In genomic region chrX:11655282-11655985, GRCh38 we compare ENCODE assay signal across 24 cellular contexts.
"Had no signal": no experiment of that assay in that cellular context is flagged by ENCODE, and none has a peak within 500 bp of the region (broad histone marks: within the 10 kb centered on the region; RNA-seq: fewer than 3 reads in every experiment).

No MANE protein-coding gene starts in this region.

- H3K4me1 ChIP-seq: SJSA1 had no signal

- H3K4me3 ChIP-seq: MG63, SJSA1, SK-N-MC had no signal

- H3K27ac ChIP-seq: HL-60, SJSA1, SK-N-MC had no signal

- DNase-seq: Karpas-422, KG1, MG63, NCI-H1092, NCI-H1105 treated with DMSO at 0.1 percent for 48 hours, NCI-H1417 treated with DMSO at 0.1 percent for 48 hours, NCI-H146, NCI-H1694 treated with DMSO at 0.1 percent for 48 hours, NCI-H1930, NCI-H2081, NCI-H2107, NCI-H2227 treated with DMSO at 0.1 percent for 48 hours, NCI-H446, NCI-H510A, NCI-H524 treated with DMSO at 0.1 percent for 48 hours, NCI-H69, NCI-H774, Right ventricle myocardium superior, RPMI8226, SIG-M5 had no signal

- H3K36me3 ChIP-seq: MG63, SJSA1 had no signal

- H3K27me3 ChIP-seq: MG63, SJSA1 had no signal

- FAIRE-seq: RCC 7860 had no signal
